In genomic region chr2:38076710-38077430, GRCh38 we compare ENCODE assay signal across 1 cellular context.
TF ChIP-seq lines count a peak whose summit lies in the region.

No MANE protein-coding gene starts in this region.

TF ChIP-seq in HepG2, 621 proteins besides CTCF, POLR2A, EP300 and RAD21 (continued from another document and continues in another):
- TF ChIP-seq LRRFIP1 (CRISPR knock-in tag; conservative IDR thresholded peaks at IDR 0.05): no peak
- TF ChIP-seq KDM5B (CRISPR knock-in tag; IDR thresholded peaks at IDR 0.05; ENCODE audit: borderline replicate concordance): 0 out of 2 replicates have a peak, but pooled peaks have one; percentile 69
- TF ChIP-seq ZNF558 (CRISPR knock-in tag; IDR thresholded peaks at IDR 0.05; ENCODE audit: borderline replicate concordance): peak; percentile 83; the same call in 1 of the 2 replicates
- no peak for TF ChIP-seq POLR2G (IDR thresholded peaks at IDR 0.05; ENCODE audit: low read depth, low read length)
- peak; percentile 42; the same call in 1 of the 2 replicates for TF ChIP-seq ZFP91 (CRISPR knock-in tag; IDR thresholded peaks at IDR 0.05; ENCODE audit: borderline replicate concordance)
- no peak for TF ChIP-seq MYNN (CRISPR knock-in tag; IDR thresholded peaks at IDR 0.05; ENCODE audit: low read depth)
- TF ChIP-seq ZFP36L2 (CRISPR knock-in tag; IDR thresholded peaks at IDR 0.05): no peak
- TF ChIP-seq NPAS2 (CRISPR knock-in tag; IDR thresholded peaks at IDR 0.05; ENCODE audit: borderline replicate concordance): no peak
- no peak for TF ChIP-seq CENPT (CRISPR knock-in tag; IDR thresholded peaks at IDR 0.05; ENCODE audit: low read depth)
- TF ChIP-seq DPF2 (CRISPR knock-in tag; IDR thresholded peaks at IDR 0.05; ENCODE audit: borderline replicate concordance, low read depth): no peak
- TF ChIP-seq, protein P1, sequence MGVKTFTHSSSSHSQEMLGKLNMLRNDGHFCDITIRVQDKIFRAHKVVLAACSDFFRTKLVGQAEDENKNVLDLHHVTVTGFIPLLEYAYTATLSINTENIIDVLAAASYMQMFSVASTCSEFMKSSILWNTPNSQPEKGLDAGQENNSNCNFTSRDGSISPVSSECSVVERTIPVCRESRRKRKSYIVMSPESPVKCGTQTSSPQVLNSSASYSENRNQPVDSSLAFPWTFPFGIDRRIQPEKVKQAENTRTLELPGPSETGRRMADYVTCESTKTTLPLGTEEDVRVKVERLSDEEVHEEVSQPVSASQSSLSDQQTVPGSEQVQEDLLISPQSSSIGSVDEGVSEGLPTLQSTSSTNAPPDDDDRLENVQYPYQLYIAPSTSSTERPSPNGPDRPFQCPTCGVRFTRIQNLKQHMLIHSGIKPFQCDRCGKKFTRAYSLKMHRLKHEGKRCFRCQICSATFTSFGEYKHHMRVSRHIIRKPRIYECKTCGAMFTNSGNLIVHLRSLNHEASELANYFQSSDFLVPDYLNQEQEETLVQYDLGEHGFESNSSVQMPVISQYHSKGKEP (CRISPR knock-in tag; IDR thresholded peaks at IDR 0.05): no peak
- no peak for TF ChIP-seq IRF2 (CRISPR knock-in tag; IDR thresholded peaks at IDR 0.05)
- TF ChIP-seq ZNF451 (CRISPR knock-in tag; IDR thresholded peaks at IDR 0.05): peak; percentile 30; the same call in 1 of the 2 replicates
- TF ChIP-seq RBAK (CRISPR knock-in tag; IDR thresholded peaks at IDR 0.05): no peak
- TF ChIP-seq FOSL1 (CRISPR knock-in tag; IDR thresholded peaks at IDR 0.05; ENCODE audit: borderline replicate concordance): no peak
- no peak for TF ChIP-seq KLF12 (CRISPR knock-in tag; IDR thresholded peaks at IDR 0.05; ENCODE audit: borderline replicate concordance)
- no peak for TF ChIP-seq ZBTB8A (CRISPR knock-in tag; IDR thresholded peaks at IDR 0.05; ENCODE audit: borderline replicate concordance, low read depth)
- TF ChIP-seq IRF1 (CRISPR knock-in tag; IDR thresholded peaks at IDR 0.05; ENCODE audit: low read depth): no peak
- TF ChIP-seq RFXAP (CRISPR knock-in tag; IDR thresholded peaks at IDR 0.05; ENCODE audit: borderline replicate concordance): no peak
- no peak for TF ChIP-seq ZNF235 (CRISPR knock-in tag; IDR thresholded peaks at IDR 0.05; ENCODE audit: borderline replicate concordance)
- TF ChIP-seq RBM39 (IDR thresholded peaks at IDR 0.05; ENCODE audit: low read depth, low read length, poor library complexity, severe bottlenecking): no peak
- no peak for TF ChIP-seq ZFP82 (CRISPR knock-in tag; IDR thresholded peaks at IDR 0.05; ENCODE audit: borderline replicate concordance)
- TF ChIP-seq KLF9 (CRISPR knock-in tag; IDR thresholded peaks at IDR 0.05; ENCODE audit: low read depth): no peak
- TF ChIP-seq PAX8 (CRISPR knock-in tag; IDR thresholded peaks at IDR 0.05; ENCODE audit: borderline replicate concordance): no peak
- TF ChIP-seq THRA (CRISPR knock-in tag; IDR thresholded peaks at IDR 0.05; ENCODE audit: borderline replicate concordance): no peak
- TF ChIP-seq ZNF414 (CRISPR knock-in tag; IDR thresholded peaks at IDR 0.05): no peak
- TF ChIP-seq POLR2AphosphoS5 (IDR thresholded peaks at IDR 0.05; ENCODE audit: low read depth, low read length): no peak
- TF ChIP-seq RNF2 (conservative IDR thresholded peaks at IDR 0.05; ENCODE audit: low read depth): peak; percentile 58; the same call in 1 of the 2 replicates
- TF ChIP-seq ZNF879 (CRISPR knock-in tag; IDR thresholded peaks at IDR 0.05): no peak
- TF ChIP-seq TRAFD1 (CRISPR knock-in tag; IDR thresholded peaks at IDR 0.05; ENCODE audit: borderline replicate concordance): no peak
- no peak for TF ChIP-seq MTA3 (CRISPR knock-in tag; IDR thresholded peaks at IDR 0.05)
- TF ChIP-seq, protein P2, sequence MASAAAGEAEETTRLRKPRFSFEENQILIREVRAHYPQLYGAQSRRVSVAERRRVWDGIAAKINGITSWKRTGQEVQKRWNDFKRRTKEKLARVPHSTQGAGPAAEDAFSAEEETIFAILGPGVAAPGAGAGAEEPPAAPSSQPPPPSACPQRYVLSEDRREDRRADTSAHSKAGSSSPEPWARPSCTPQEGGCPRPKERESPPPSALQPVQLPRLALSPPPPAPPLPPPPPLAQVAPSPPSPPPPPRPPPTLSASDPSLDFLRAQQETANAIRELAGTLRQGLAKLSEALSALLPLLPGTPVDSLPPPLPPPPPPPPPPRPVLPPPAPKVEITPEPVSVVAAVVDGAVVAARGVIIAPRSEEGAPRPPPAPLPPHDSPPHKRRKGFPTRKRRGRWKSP (CRISPR knock-in tag; IDR thresholded peaks at IDR 0.05): peak; percentile 78
- TF ChIP-seq, protein P3, sequence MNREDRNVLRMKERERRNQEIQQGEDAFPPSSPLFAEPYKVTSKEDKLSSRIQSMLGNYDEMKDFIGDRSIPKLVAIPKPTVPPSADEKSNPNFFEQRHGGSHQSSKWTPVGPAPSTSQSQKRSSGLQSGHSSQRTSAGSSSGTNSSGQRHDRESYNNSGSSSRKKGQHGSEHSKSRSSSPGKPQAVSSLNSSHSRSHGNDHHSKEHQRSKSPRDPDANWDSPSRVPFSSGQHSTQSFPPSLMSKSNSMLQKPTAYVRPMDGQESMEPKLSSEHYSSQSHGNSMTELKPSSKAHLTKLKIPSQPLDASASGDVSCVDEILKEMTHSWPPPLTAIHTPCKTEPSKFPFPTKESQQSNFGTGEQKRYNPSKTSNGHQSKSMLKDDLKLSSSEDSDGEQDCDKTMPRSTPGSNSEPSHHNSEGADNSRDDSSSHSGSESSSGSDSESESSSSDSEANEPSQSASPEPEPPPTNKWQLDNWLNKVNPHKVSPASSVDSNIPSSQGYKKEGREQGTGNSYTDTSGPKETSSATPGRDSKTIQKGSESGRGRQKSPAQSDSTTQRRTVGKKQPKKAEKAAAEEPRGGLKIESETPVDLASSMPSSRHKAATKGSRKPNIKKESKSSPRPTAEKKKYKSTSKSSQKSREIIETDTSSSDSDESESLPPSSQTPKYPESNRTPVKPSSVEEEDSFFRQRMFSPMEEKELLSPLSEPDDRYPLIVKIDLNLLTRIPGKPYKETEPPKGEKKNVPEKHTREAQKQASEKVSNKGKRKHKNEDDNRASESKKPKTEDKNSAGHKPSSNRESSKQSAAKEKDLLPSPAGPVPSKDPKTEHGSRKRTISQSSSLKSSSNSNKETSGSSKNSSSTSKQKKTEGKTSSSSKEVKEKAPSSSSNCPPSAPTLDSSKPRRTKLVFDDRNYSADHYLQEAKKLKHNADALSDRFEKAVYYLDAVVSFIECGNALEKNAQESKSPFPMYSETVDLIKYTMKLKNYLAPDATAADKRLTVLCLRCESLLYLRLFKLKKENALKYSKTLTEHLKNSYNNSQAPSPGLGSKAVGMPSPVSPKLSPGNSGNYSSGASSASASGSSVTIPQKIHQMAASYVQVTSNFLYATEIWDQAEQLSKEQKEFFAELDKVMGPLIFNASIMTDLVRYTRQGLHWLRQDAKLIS (CRISPR knock-in tag; IDR thresholded peaks at IDR 0.05): no peak
- peak; percentile 9; the same call in 1 of the 2 replicates for TF ChIP-seq UBTF (CRISPR knock-in tag; IDR thresholded peaks at IDR 0.05)
- TF ChIP-seq ZNF790 (CRISPR knock-in tag; IDR thresholded peaks at IDR 0.05; ENCODE audit: borderline replicate concordance): no peak
- no peak for TF ChIP-seq ZNF383 (CRISPR knock-in tag; IDR thresholded peaks at IDR 0.05; ENCODE audit: borderline replicate concordance)
- TF ChIP-seq ESRRA (CRISPR knock-in tag; IDR thresholded peaks at IDR 0.05; ENCODE audit: low read depth): no peak
- TF ChIP-seq ZNF234 (CRISPR knock-in tag; conservative IDR thresholded peaks at IDR 0.05): no peak
- no peak for TF ChIP-seq NFKBIZ (CRISPR knock-in tag; IDR thresholded peaks at IDR 0.05)
